21 cellular contexts compared by ENCODE assay signal in the genomic region with DNA sequence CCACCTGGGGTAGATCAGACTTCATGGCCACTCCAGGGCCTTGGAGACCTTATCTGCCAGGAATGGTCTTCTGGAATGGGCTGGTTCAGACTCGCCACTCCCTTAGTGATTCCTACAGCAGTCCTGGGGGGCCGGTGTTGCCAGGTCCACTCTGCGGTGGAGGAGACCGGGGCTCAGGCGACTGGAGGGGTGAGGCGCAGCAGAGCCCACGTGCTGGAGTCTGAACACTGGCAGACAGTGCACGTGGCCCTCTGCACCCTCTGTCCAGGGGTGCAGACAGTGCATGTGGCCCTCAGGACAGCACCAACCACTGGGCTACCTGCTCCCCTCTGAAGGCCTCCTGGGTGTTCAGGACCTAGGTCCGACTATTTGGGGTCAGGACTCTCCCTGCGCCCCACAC.
DNase-seq lines count a peak whose midpoint lies in the region; ATAC-seq, FAIRE-seq and TF ChIP-seq lines count a peak whose summit lies in the region.
"Had no signal": no experiment of that assay in that cellular context is flagged by ENCODE, and none has a peak within 500 bp of the region (broad histone marks: within the 10 kb centered on the region; RNA-seq: fewer than 3 reads in every experiment).

No MANE protein-coding gene starts in this region.

- POLR2A ChIA-PET in HEK293 (lab: Yijun Ruan, JAX): no interaction called here

- FAIRE-seq in kidney (lab: Jason Lieb, UNC): no peak
- FAIRE-seq: D721Med, G401.6, GM12891 had no signal

- H3K27me3 Mint-ChIP-seq in HFFc6 (ENCODE audit: insufficient read depth): peaks cover 5% of the 10 kb centered on the region

- no peak for TF ChIP-seq POLR2A in thyroid gland (IDR thresholded peaks at IDR 0.05)

- no peaks in the 10 kb centered on the region for H4K20me1 ChIP-seq in osteoblast (ENCODE audit: insufficient read depth, low read length)

- DNase-seq in left cardiac atrium (peak; percentile 12), heart right ventricle (no peak), kidney (peak; percentile 53), thyroid gland (no peak), osteoblast (ENCODE audit: insufficient read length, low spot score, missing footprints) (no peak), SJCRH30 (no peak), HFFc6 (no peak)
- DNase-seq: ACHN; CD8-positive, alpha-beta T cell; COR-L47; DMS153; DMS79 treated with DMSO at 0.1 percent for 48 hours; EL; GM23248; H7 had no signal

- no peaks in the 10 kb centered on the region for H3K4me1 Mint-ChIP-seq in HFFc6 (ENCODE audit: low read depth)

- H3K9me3 ChIP-seq in heart right ventricle (peaks cover 0 to 2% (median 0%) of the 10 kb centered on the region in 11 donors), HEK293 (ENCODE audit: control insufficient read depth, insufficient read depth, low read depth, low read length) (no peaks in the 10 kb centered on the region), kidney (ENCODE audit: control insufficient read depth in 1 of 2, low read length in 2 of 2) (no peaks in the 10 kb centered on the region), thyroid gland (no peaks in the 10 kb centered on the region), osteoblast (ENCODE audit: low read depth, low read length) (no peaks in the 10 kb centered on the region), SJCRH30 (replicated peaks) (no peaks in the 10 kb centered on the region)

- peaks cover 8 to 31% (median 19%) of the 10 kb centered on the region in 9 donors for H3K4me1 ChIP-seq in heart right ventricle
- no peaks in the 10 kb centered on the region for H3K4me1 ChIP-seq in HEK293 (ENCODE audit: control insufficient read depth, insufficient read depth, low read length)
- peaks cover 0 to 2% of the 10 kb centered on the region in 2 donors for H3K4me1 ChIP-seq in kidney (ENCODE audit: control insufficient read depth in 1 of 2, insufficient read depth in 1 of 2, low read depth in 1 of 2, low read length in 2 of 2)
- peaks cover 59 to 69% of the 10 kb centered on the region in 2 donors for H3K4me1 ChIP-seq in thyroid gland
- no peaks in the 10 kb centered on the region for H3K4me1 ChIP-seq in osteoblast (ENCODE audit: insufficient read depth, low read length)
- H3K4me1 ChIP-seq in SJCRH30: no peaks in the 10 kb centered on the region

- H3K27ac Mint-ChIP-seq in HFFc6: no peak overlapping the region
- H3K27ac Mint-ChIP-seq: CD8-positive, alpha-beta T cell; IgD-negative memory B cell had no signal

- H3K27ac ChIP-seq in heart right ventricle (no peak overlapping the region), HEK293 (ENCODE audit: extremely low read depth, low read depth, low read length) (no peak overlapping the region), kidney (ENCODE audit: low read depth in 2 of 2, low read length in 2 of 2) (no peak overlapping the region), thyroid gland (peak overlapping the region in 2 of 3 donors; percentile 95 to 96), osteoblast (ENCODE audit: low read depth, low read length) (no peak overlapping the region), SJCRH30 (no peak overlapping the region)
- H3K27ac ChIP-seq: C4-2B, GM23248 had no signal

- intact Hi-C loops in left cardiac atrium (cut with DNase I) (no loop called here), heart right ventricle (cut with DNase I) (no loop called here), kidney (cut with DNase I) (no loop called here), thyroid gland (cut with DNase I) (loop anchor here (5.0 kb wide), 1 partner anchor 40 kb away; no protein-coding TSS in a partner anchor)

- no peak overlapping the region for H3K4me2 ChIP-seq in osteoblast (ENCODE audit: insufficient read depth, low read length)

- no peaks in the 10 kb centered on the region for H3K36me3 ChIP-seq in heart right ventricle
- no peaks in the 10 kb centered on the region for H3K36me3 ChIP-seq in HEK293 (ENCODE audit: control insufficient read depth in 2 of 2, insufficient read depth in 1 of 2, low read length in 2 of 2)
- no peaks in the 10 kb centered on the region for H3K36me3 ChIP-seq in kidney (ENCODE audit: control insufficient read depth in 1 of 2, insufficient read depth in 2 of 2, low read length in 2 of 2)
- H3K36me3 ChIP-seq in thyroid gland: no peaks in the 10 kb centered on the region
- H3K36me3 ChIP-seq in osteoblast (ENCODE audit: insufficient read depth, low read length): no peaks in the 10 kb centered on the region
- H3K36me3 ChIP-seq in SJCRH30: no peaks in the 10 kb centered on the region

- CTCF ChIA-PET in HEK293 (lab: Yijun Ruan, JAX): no interaction called here

- no peak overlapping the region for H3K4me3 Mint-ChIP-seq in HFFc6
- H3K4me3 Mint-ChIP-seq: CD8-positive, alpha-beta T cell; IgD-negative memory B cell had no signal

- ATAC-seq in left cardiac atrium (no peak), heart right ventricle (no peak)
- ATAC-seq: CD8-positive, alpha-beta T cell had no signal

- H3K9me3 Mint-ChIP-seq in HFFc6: peaks cover 49% of the 10 kb centered on the region
- H3K9me3 Mint-ChIP-seq: CD8-positive, alpha-beta T cell; IgD-negative memory B cell had no signal

- no peak overlapping the region for H2AFZ ChIP-seq in osteoblast (ENCODE audit: low read length)
- H2AFZ ChIP-seq: GM23248 had no signal

- no peak overlapping the region for H3K9ac ChIP-seq in kidney (ENCODE audit: low read length in 2 of 2)
- H3K9ac ChIP-seq: GM23248 had no signal

- H3K27me3 ChIP-seq in heart right ventricle (no peaks in the 10 kb centered on the region), thyroid gland (no peaks in the 10 kb centered on the region), osteoblast (ENCODE audit: insufficient read depth, low read length) (peaks cover 5% of the 10 kb centered on the region), SJCRH30 (no peaks in the 10 kb centered on the region)

- H3K4me3 ChIP-seq in heart right ventricle (no peak overlapping the region), HEK293 (ENCODE audit: low read depth, low read length) (no peak overlapping the region), kidney (ENCODE audit: low read length in 2 of 2) (no peak overlapping the region), thyroid gland (replicated peaks in 1 of 3) (no peak overlapping the region), osteoblast (ENCODE audit: insufficient read depth, low read length) (no peak overlapping the region), SJCRH30 (no peak overlapping the region)
- H3K4me3 ChIP-seq: GM23248 had no signal

- no peaks in the 10 kb centered on the region; the same call in 1 of the 2 replicates for H3K36me3 Mint-ChIP-seq in HFFc6 (ENCODE audit: low read depth)
- H3K36me3 Mint-ChIP-seq: CD8-positive, alpha-beta T cell; IgD-negative memory B cell had no signal

- WGBS in heart right ventricle, 2 donors: 83 to 87% methylated on average over 10 of the region's 10 CpGs
- 91% methylated on average over 8 of the region's 10 CpGs; no CpG with 5 or more reads in 1 of the 2 donors for WGBS in thyroid gland, 2 donors

- H3K79me2 ChIP-seq in osteoblast (ENCODE audit: insufficient read depth, low read length): no peaks in the 10 kb centered on the region

- TF ChIP-seq CTCF in heart right ventricle (IDR thresholded peaks at IDR 0.05) (no peak), HEK293 (tag by site-specific recombination; IDR thresholded peaks at IDR 0.05) (no peak), kidney (IDR thresholded peaks at IDR 0.05; ENCODE audit: borderline replicate concordance, extremely low read depth, insufficient read depth) (no peak), thyroid gland (IDR thresholded peaks at IDR 0.05) (no peak), osteoblast (IDR thresholded peaks at IDR 0.05; ENCODE audit: extremely low read depth, low read depth, low read length) (no peak), HFFc6 (IDR thresholded peaks at IDR 0.05) (no peak)

TF ChIP-seq in HEK293, 187 proteins besides CTCF, POLR2A, EP300 and RAD21:
- TF ChIP-seq GLIS2 (tag by site-specific recombination; IDR thresholded peaks at IDR 0.05) (0 out of 2 replicates have a peak, but pooled peaks have one; percentile 17), ZBTB8A (tag by site-specific recombination; IDR thresholded peaks at IDR 0.05) (no peak)

Comparison
In these comparisons a context has a peak if more than half of its experiments do, and no peak if none do; other contexts are left out.
1. DNase-seq: peak in left cardiac atrium (single experiment) and kidney (single experiment); none in heart right ventricle (0 of 2), thyroid gland (0 of 2), osteoblast (single experiment), SJCRH30 (0 of 2) and HFFc6 (single experiment).
2. H3K27ac ChIP-seq: peak in thyroid gland (2 of 3); none in heart right ventricle (0 of 10), HEK293 (single experiment), kidney (0 of 2), osteoblast (single experiment) and SJCRH30 (single experiment).